Comparison of ENCODE assay signal across 1 cellular context in genomic region chr13:39284801-39285388, GRCh38.
TF ChIP-seq lines count a peak whose summit lies in the region.

No MANE protein-coding gene starts in this region.

TF ChIP-seq in SK-N-SH, 30 proteins besides CTCF, POLR2A, EP300 and RAD21 (continued from another document):
- no peak for TF ChIP-seq ZBTB33 (IDR thresholded peaks at IDR 0.05; ENCODE audit: borderline replicate concordance, low read depth)
TF ChIP-seq in SK-N-SH: peak in this region for 0.
